Comparison of ENCODE assay signal across 23 cellular contexts in genomic region chr22:47826016-47826415, GRCh38.
A peak's percentile ranks its signal among the peaks of the same experiment; 100 is the strongest.
DNase-seq lines count a peak whose midpoint lies in the region; ATAC-seq and TF ChIP-seq lines count a peak whose summit lies in the region.
"Had no signal": no experiment of that assay in that cellular context is flagged by ENCODE, and none has a peak within 500 bp of the region (broad histone marks: within the 10 kb centered on the region; RNA-seq: fewer than 3 reads in every experiment).

No MANE protein-coding gene starts in this region.

- peaks cover 4% of the 10 kb centered on the region for H3K27me3 Mint-ChIP-seq in endodermal cell (ENCODE audit: insufficient read depth)
- H3K27me3 Mint-ChIP-seq: CD4-positive, alpha-beta memory T cell; CD4-positive, CD25-positive, alpha-beta regulatory T cell had no signal

- H3K18ac ChIP-seq in trophoblast cell (ENCODE audit: low read length) = no peak overlapping the region

- no peak for TF ChIP-seq POLR2A in erythroblast (IDR thresholded peaks at IDR 0.05; ENCODE audit: low read length)

- ATAC-seq in heart right ventricle = no peak

- peaks cover 0 to 18% (median 9%) of the 10 kb centered on the region in 7 donors for H3K27me3 ChIP-seq in heart right ventricle
- no peaks in the 10 kb centered on the region for H3K27me3 ChIP-seq in endodermal cell (ENCODE audit: control insufficient read depth, insufficient read depth, low read length, poor library complexity, severe bottlenecking)
- no peaks in the 10 kb centered on the region for H3K27me3 ChIP-seq in trophoblast cell (ENCODE audit: insufficient read depth, low read length)
- H3K27me3 ChIP-seq in smooth muscle cell (ENCODE audit: low read depth) = no peaks in the 10 kb centered on the region
- H3K27me3 ChIP-seq: BE2C, BLaER1 had no signal

- H2AFZ ChIP-seq in trophoblast cell (ENCODE audit: insufficient read depth, low read length, poor library complexity) (no peak overlapping the region), smooth muscle cell (ENCODE audit: low read depth) (no peak overlapping the region)

- H3K27ac ChIP-seq in heart right ventricle (no peak overlapping the region), endodermal cell (ENCODE audit: low read depth, low read length) (no peak overlapping the region), trophoblast cell (ENCODE audit: low read depth, low read length) (no peak overlapping the region), smooth muscle cell (ENCODE audit: low read depth) (no peak overlapping the region)
- H3K27ac ChIP-seq: BLaER1 had no signal

- H4K20me1 ChIP-seq in smooth muscle cell (ENCODE audit: low read depth) = no peaks in the 10 kb centered on the region
- H4K20me1 ChIP-seq: BLaER1 had no signal

- no peak overlapping the region for H4K12ac ChIP-seq in trophoblast cell (ENCODE audit: low read depth, low read length)

- peaks cover 0 to 12% (median 0%) of the 10 kb centered on the region in 11 donors for H3K9me3 ChIP-seq in heart right ventricle
- peaks cover 39% of the 10 kb centered on the region for H3K9me3 ChIP-seq in endodermal cell (ENCODE audit: control insufficient read depth, low read length)
- peaks cover 9% of the 10 kb centered on the region for H3K9me3 ChIP-seq in trophoblast cell (ENCODE audit: insufficient read depth, low read depth, low read length)
- H3K9me3 ChIP-seq in smooth muscle cell (replicated peaks; ENCODE audit: low read depth) = no peaks in the 10 kb centered on the region
- H3K9me3 ChIP-seq: BE2C, BLaER1 had no signal

- DNase-seq in cardiac septum (ENCODE audit: low spot score) (peak; percentile 55), heart right ventricle (no peak), endodermal cell (peak; percentile 69), trophoblast cell (no peak), smooth muscle cell (lab: John Stamatoyannopoulos, UW; ENCODE audit: unreplicated experiment) (no peak), erythroblast (lab: John Stamatoyannopoulos, UW) (no peak)
- DNase-seq: 8988T; ACHN; BE2C; C1 segment of cervical spinal cord; CD4-positive, alpha-beta memory T cell; CD4-positive, CD25-positive, alpha-beta regulatory T cell; CD8-positive, alpha-beta memory T cell; COR-L47; DMS 273 treated with DMSO at 0.1 percent for 48 hours; DMS153; DMS53; DMS79; DND-41; EL; GF-D8 had no signal

- no peaks in the 10 kb centered on the region for H3K4me1 ChIP-seq in heart right ventricle
- H3K4me1 ChIP-seq in endodermal cell (ENCODE audit: control insufficient read depth, insufficient read depth, low read length) = no peaks in the 10 kb centered on the region
- H3K4me1 ChIP-seq in trophoblast cell (ENCODE audit: control insufficient read depth in 1 of 2, insufficient read depth in 2 of 2, low read length in 2 of 2) = no peaks in the 10 kb centered on the region
- no peaks in the 10 kb centered on the region for H3K4me1 ChIP-seq in smooth muscle cell (ENCODE audit: low read depth)
- H3K4me1 ChIP-seq: BE2C, BLaER1 had no signal

- TF ChIP-seq CTCF in heart right ventricle (IDR thresholded peaks at IDR 0.05) (no peak), endodermal cell (conservative IDR thresholded peaks at IDR 0.05) (no peak), smooth muscle cell (IDR thresholded peaks at IDR 0.05; ENCODE audit: borderline replicate concordance, insufficient read depth, poor library complexity, severe bottlenecking) (no peak)

- H2BK5ac ChIP-seq in trophoblast cell (ENCODE audit: low read depth, low read length, poor library complexity) = no peak overlapping the region

- no peak overlapping the region for H2BK120ac ChIP-seq in trophoblast cell (ENCODE audit: insufficient read depth, low read length, poor library complexity)

- no peak overlapping the region for H3K4me3 Mint-ChIP-seq in endodermal cell
- H3K4me3 Mint-ChIP-seq: CD14-positive monocyte; CD4-positive, alpha-beta memory T cell; CD4-positive, CD25-positive, alpha-beta regulatory T cell; CD8-positive, alpha-beta memory T cell had no signal

- H3K9ac ChIP-seq in endodermal cell (ENCODE audit: extremely low read depth, low read length, poor library complexity, severe bottlenecking) (no peak overlapping the region), trophoblast cell (ENCODE audit: low read length) (no peak overlapping the region), smooth muscle cell (ENCODE audit: low read depth) (no peak overlapping the region)
- H3K9ac ChIP-seq: BLaER1 had no signal

- peaks cover 65% of the 10 kb centered on the region for H3K9me3 Mint-ChIP-seq in endodermal cell
- H3K9me3 Mint-ChIP-seq: CD8-positive, alpha-beta memory T cell had no signal

- peaks cover 3% of the 10 kb centered on the region for H3K4me1 Mint-ChIP-seq in endodermal cell
- H3K4me1 Mint-ChIP-seq: CD14-positive monocyte; CD4-positive, alpha-beta memory T cell; CD4-positive, CD25-positive, alpha-beta regulatory T cell; CD8-positive, alpha-beta memory T cell had no signal

- H3K36me3 ChIP-seq in heart right ventricle = no peaks in the 10 kb centered on the region
- no peaks in the 10 kb centered on the region for H3K36me3 ChIP-seq in endodermal cell (ENCODE audit: control insufficient read depth, insufficient read depth, low read length)
- no peaks in the 10 kb centered on the region for H3K36me3 ChIP-seq in trophoblast cell (ENCODE audit: control insufficient read depth in 1 of 2, insufficient read depth in 2 of 2, low read length in 2 of 2)
- H3K36me3 ChIP-seq in smooth muscle cell (ENCODE audit: low read depth) = no peaks in the 10 kb centered on the region
- H3K36me3 ChIP-seq: BE2C, BLaER1 had no signal

- H3K4me2 ChIP-seq in trophoblast cell (ENCODE audit: low read length) (no peak overlapping the region), smooth muscle cell (no peak overlapping the region)
- H3K4me2 ChIP-seq: BLaER1 had no signal

- H2BK12ac ChIP-seq in trophoblast cell (ENCODE audit: low read length) = no peak overlapping the region

- H3K23ac ChIP-seq in trophoblast cell (ENCODE audit: low read length) = no peak overlapping the region

- H3K4me3 ChIP-seq in heart right ventricle = no peak overlapping the region
- no peak overlapping the region for H3K4me3 ChIP-seq in endodermal cell (ENCODE audit: low read length)
- peak overlapping the region; percentile 27 for H3K4me3 ChIP-seq in trophoblast cell (ENCODE audit: low read depth, low read length)
- no peak overlapping the region for H3K4me3 ChIP-seq in smooth muscle cell
- H3K4me3 ChIP-seq: BLaER1 had no signal

- intact Hi-C loops in cardiac septum (cut with DNase I) (no loop called here), heart right ventricle (cut with DNase I) (no loop called here)

- H3K27ac Mint-ChIP-seq in endodermal cell = no peak overlapping the region
- H3K27ac Mint-ChIP-seq: CD14-positive monocyte; CD4-positive, alpha-beta memory T cell; CD4-positive, CD25-positive, alpha-beta regulatory T cell; CD8-positive, alpha-beta memory T cell had no signal

- H4K8ac ChIP-seq in trophoblast cell (ENCODE audit: low read depth, low read length) = no peak overlapping the region

- no peak overlapping the region for H2AK5ac ChIP-seq in trophoblast cell (ENCODE audit: low read length)

- no peaks in the 10 kb centered on the region for H3K36me3 Mint-ChIP-seq in endodermal cell (ENCODE audit: low read depth)
- H3K36me3 Mint-ChIP-seq: CD14-positive monocyte; CD4-positive, alpha-beta memory T cell; CD4-positive, CD25-positive, alpha-beta regulatory T cell; CD8-positive, alpha-beta memory T cell had no signal

- H3F3A ChIP-seq in smooth muscle cell (ENCODE audit: low read depth) = no peaks in the 10 kb centered on the region

- no peak overlapping the region for H4K91ac ChIP-seq in trophoblast cell (ENCODE audit: low read depth, low read length)

- no peak overlapping the region for H3K4ac ChIP-seq in trophoblast cell (ENCODE audit: low read depth, low read length)

- 35 to 42% methylated on average over 6 of the region's 6 CpGs for WGBS in heart right ventricle, 2 donors
- WGBS in endodermal cell (ENCODE audit: insufficient coverage in 1 of 2, insufficient read length in 1 of 2), 2 experiments = 63% methylated on average over 2 to 6 of the region's 6 CpGs
- WGBS in trophoblast cell (ENCODE audit: extremely low coverage, insufficient coverage, insufficient read length) = no CpG with 5 or more reads among the region's 6 CpGs
- WGBS in smooth muscle cell (ENCODE audit: low lambda C conversion rate) = 55% methylated on average over 6 of the region's 6 CpGs

- H3K79me2 ChIP-seq in trophoblast cell (ENCODE audit: control insufficient read depth, insufficient read depth, low read length, poor library complexity) (no peaks in the 10 kb centered on the region), smooth muscle cell (ENCODE audit: low read depth) (no peaks in the 10 kb centered on the region)

- H3K79me1 ChIP-seq in trophoblast cell (ENCODE audit: low read length) = no peaks in the 10 kb centered on the region

- no peak overlapping the region for H3K14ac ChIP-seq in trophoblast cell (ENCODE audit: low read length)

Comparison
In these comparisons a context has a peak if more than half of its experiments do, and no peak if none do; other contexts are left out.
1. DNase-seq: peak in cardiac septum (single experiment) and endodermal cell (single experiment); none in heart right ventricle (0 of 2), trophoblast cell (0 of 2), smooth muscle cell (single experiment) and erythroblast (0 of 2).